ENCODE assay signal across 9 cellular contexts in genomic region chr10:38038107-38038931, GRCh38. TPM values are rescaled to one million over a fixed set of nuclear protein-coding genes. Genes with fewer than 3 reads are reported as not detected.
DNase-seq lines count a peak whose midpoint lies in the region; ATAC-seq and TF ChIP-seq lines count a peak whose summit lies in the region.
"Had no signal": no experiment of that assay in that cellular context is flagged by ENCODE, and none has a peak within 500 bp of the region (broad histone marks: within the 10 kb centered on the region; RNA-seq: fewer than 3 reads in every experiment).

No MANE protein-coding gene starts in this region.

- peak overlapping the region; percentile 52 for H3K9ac ChIP-seq in Loucy (ENCODE audit: low read depth, low read length, poor library complexity, severe bottlenecking)

- H3K79me2 ChIP-seq in Loucy (ENCODE audit: insufficient read depth, low read length), result peaks cover 24% of the 10 kb centered on the region

- no peaks in the 10 kb centered on the region for H3K27me3 ChIP-seq in Loucy (ENCODE audit: insufficient read depth, low read length, poor library complexity, severe bottlenecking)

- H3K4me1 ChIP-seq in Loucy (ENCODE audit: insufficient read depth, low read length, poor library complexity, severe bottlenecking), result peaks cover 11% of the 10 kb centered on the region

- H3K36me3 ChIP-seq in Loucy (ENCODE audit: insufficient read depth, low read length), result peaks cover 28% of the 10 kb centered on the region; the same call in 1 of the 2 replicates

- H4K20me1 ChIP-seq in Loucy (ENCODE audit: insufficient read depth, low read length, poor library complexity, severe bottlenecking), result no peaks in the 10 kb centered on the region

- H3K4me2 ChIP-seq in Loucy (ENCODE audit: low read depth, low read length, poor library complexity, severe bottlenecking), result peak overlapping the region; percentile 64

- no peaks in the 10 kb centered on the region for H3K9me3 ChIP-seq in Loucy (ENCODE audit: insufficient read depth, low read depth, low read length)

- TF ChIP-seq CTCF in Loucy (conservative IDR thresholded peaks at IDR 0.05; ENCODE audit: low read length), result no peak

- H2AFZ ChIP-seq in Loucy (ENCODE audit: low read length), result no peak overlapping the region

- ATAC-seq in GM18517 (IDR thresholded peaks at IDR 0.05; ENCODE audit: unreplicated experiment) (peak; percentile 96), GM21723 (IDR thresholded peaks at IDR 0.05; ENCODE audit: unreplicated experiment) (peak; percentile 95)

- H3K9me2 ChIP-seq in Loucy (replicated peaks; ENCODE audit: low read depth, low read length), result no peaks in the 10 kb centered on the region

- peak overlapping the region; percentile 54 for H3K4me3 ChIP-seq in Loucy (ENCODE audit: low read length, poor library complexity, severe bottlenecking)

- no peaks in the 10 kb centered on the region for H3F3A ChIP-seq in Loucy (ENCODE audit: low read depth)

- DNase-seq in kidney glomerular epithelial cell (lab: John Stamatoyannopoulos, UW) (peak; percentile 25), midbrain (lab: John Stamatoyannopoulos, UW) (no peak), mesenteric fat pad (ENCODE audit: low spot score) (no peak), NCI-H2107 (lab: John Stamatoyannopoulos, UW) (no peak), NOMO-1 (lab: John Stamatoyannopoulos, UW; ENCODE audit: unreplicated experiment in 2 of 2) (no peak)
- DNase-seq: NCI-H1048 had no signal

RNA-seq across cellular contexts. Expression of gene ZNF33A, which starts 27.8 kb away (rescaled TPM):
- total RNA-seq in mesenteric fat pad, result 16.4 TPM

RNA-seq across cellular contexts. Expression of gene ZNF37A, which starts 55.8 kb away (rescaled TPM):
- total RNA-seq in mesenteric fat pad, result 21.5 TPM
